ENCODE assay signal across 8 cellular contexts in genomic region chr21:25501996-25502665, GRCh38.
DNase-seq lines count a peak whose midpoint lies in the region; ATAC-seq lines count a peak whose summit lies in the region.

No MANE protein-coding gene starts in this region.

- peak overlapping the region; percentile 53 for H3K4me3 Mint-ChIP-seq in activated naive CD8-positive, alpha-beta T cell treated with anti-CD3 and anti-CD28 coated beads for 36 hours

- peaks cover 69% of the 10 kb centered on the region for H3K36me3 Mint-ChIP-seq in activated naive CD8-positive, alpha-beta T cell treated with anti-CD3 and anti-CD28 coated beads for 36 hours

- peaks cover 44% of the 10 kb centered on the region for H3K9me3 Mint-ChIP-seq in activated naive CD8-positive, alpha-beta T cell treated with anti-CD3 and anti-CD28 coated beads for 36 hours

- peak; percentile 8 for DNase-seq in ACHN
- DNase-seq in HK-2 (ENCODE audit: unreplicated experiment), result peak; percentile 52
- peak; percentile 56 for DNase-seq in activated naive CD8-positive, alpha-beta T cell treated with anti-CD3 and anti-CD28 coated beads for 36 hours
- DNase-seq in midbrain (lab: John Stamatoyannopoulos, UW), result no peak
- no peak for DNase-seq in anterior cingulate cortex (lab: John Stamatoyannopoulos, UW)
- no peak for DNase-seq in hypothalamus (lab: John Stamatoyannopoulos, UW)
- no peak for DNase-seq in NCI-H345 treated with DMSO at 0.1 percent for 48 hours (lab: John Stamatoyannopoulos, UW; ENCODE audit: unreplicated experiment)

- peak overlapping the region; percentile 99 for H3K27ac Mint-ChIP-seq in activated naive CD8-positive, alpha-beta T cell treated with anti-CD3 and anti-CD28 coated beads for 36 hours

- H3K4me1 Mint-ChIP-seq in activated naive CD8-positive, alpha-beta T cell treated with anti-CD3 and anti-CD28 coated beads for 36 hours, result peaks cover 51% of the 10 kb centered on the region

- in situ Hi-C loops in ACHN (cut with HindIII; ENCODE audit: low pct_ligation_motif_present, low pct_unique_long_range_greater_than_20kb, low sequenced_read_pairs), result no loop called here

- peak; percentile 24 for ATAC-seq in GM19468 (IDR thresholded peaks at IDR 0.05; ENCODE audit: extremely low read depth, unreplicated experiment)

- no peaks in the 10 kb centered on the region for H3K27me3 Mint-ChIP-seq in activated naive CD8-positive, alpha-beta T cell treated with anti-CD3 and anti-CD28 coated beads for 36 hours

Comparison
In these comparisons a context has a peak if more than half of its experiments do, and no peak if none do; other contexts are left out.
1. DNase-seq: peak in ACHN (single experiment), HK-2 (single experiment) and activated naive CD8-positive, alpha-beta T cell treated with anti-CD3 and anti-CD28 coated beads for 36 hours (single experiment); none in midbrain (single experiment), anterior cingulate cortex (0 of 58), hypothalamus (0 of 51) and NCI-H345 treated with DMSO at 0.1 percent for 48 hours (single experiment).